15 cellular contexts compared by ENCODE assay signal in the genomic region with DNA sequence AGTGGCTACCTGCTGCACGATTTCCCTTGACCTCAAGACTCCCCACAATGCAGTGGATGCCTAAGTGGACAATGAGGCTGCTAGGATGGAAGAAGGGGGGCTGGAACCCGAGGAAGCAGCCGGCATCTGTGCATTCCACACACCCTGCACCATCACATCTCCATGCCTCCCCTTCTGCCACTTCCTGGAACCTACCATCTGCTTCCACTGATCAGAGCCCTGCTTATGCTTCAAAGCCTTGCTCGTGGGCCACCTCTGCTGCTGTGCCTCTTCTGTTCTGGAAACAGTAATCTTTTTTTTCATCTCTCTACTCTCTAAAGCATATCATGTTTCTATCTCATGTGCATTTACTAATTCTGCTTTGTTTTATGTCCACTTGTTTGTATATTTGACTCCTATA.
DNase-seq lines count a peak whose midpoint lies in the region; ATAC-seq and FAIRE-seq lines count a peak whose summit lies in the region.
"Had no signal": no experiment of that assay in that cellular context is flagged by ENCODE, and none has a peak within 500 bp of the region (broad histone marks: within the 10 kb centered on the region; RNA-seq: fewer than 3 reads in every experiment).

No MANE protein-coding gene starts in this region.

- H3K9me3 ChIP-seq in right cardiac atrium (ENCODE audit: control insufficient read depth, low read length), result no peaks in the 10 kb centered on the region
- H3K9me3 ChIP-seq: colonic mucosa, suprapubic skin had no signal

- no peaks in the 10 kb centered on the region for H3K27me3 Mint-ChIP-seq in stimulated activated naive CD8-positive, alpha-beta T cell treated with anti-CD3 and anti-CD28 coated beads, Interleukin-15, Interleukin-2, amounts not matched to agents 100 ng/mL and 50 ng/mL, for 24 hours
- H3K27me3 Mint-ChIP-seq in stimulated activated naive CD8-positive, alpha-beta T cell treated with anti-CD3 and anti-CD28 coated beads, Interleukin-15, amount 100 ng/mL, for 72 hours, result peaks cover 20% of the 10 kb centered on the region
- H3K27me3 Mint-ChIP-seq in activated T-helper 2 cell treated with anti-CD3 and anti-CD28 coated beads, Interferon-gamma antibody, Interleukin-2, Interleukin-4, amounts not matched to agents 10 μg/mL and 5 μg/mL and 100 μg/mL, durations not matched to agents 14 hours and 24 hours and 36 hours (ENCODE audit: low read depth), result no peaks in the 10 kb centered on the region

- DNase-seq in stimulated activated naive CD8-positive, alpha-beta T cell treated with anti-CD3 and anti-CD28 coated beads, Interleukin-15, amount 100 ng/mL, for 72 hours, result no peak
- DNase-seq in NCI-H2171 (lab: John Stamatoyannopoulos, UW) (peak; percentile 89), right cardiac atrium (no peak), NAMALWA (ENCODE audit: low spot score) (no peak), urothelium cell line (ENCODE audit: low spot score) (no peak)
- no peak for DNase-seq in activated T-helper 2 cell treated with anti-CD3 and anti-CD28 coated beads, Interferon-gamma antibody, Interleukin-2, Interleukin-4, amounts not matched to agents 10 μg/mL and 5 μg/mL and 100 μg/mL, durations not matched to agents 14 hours and 24 hours and 36 hours (ENCODE audit: low spot score)
- DNase-seq: aorta, C1 segment of cervical spinal cord, colonic mucosa, HFFc6, posterior cingulate gyrus, spleen had no signal

- H3K9me3 Mint-ChIP-seq in stimulated activated naive CD8-positive, alpha-beta T cell treated with anti-CD3 and anti-CD28 coated beads, Interleukin-15, Interleukin-2, amounts not matched to agents 100 ng/mL and 50 ng/mL, for 24 hours, result peaks cover 6% of the 10 kb centered on the region
- H3K9me3 Mint-ChIP-seq in stimulated activated naive CD8-positive, alpha-beta T cell treated with anti-CD3 and anti-CD28 coated beads, Interleukin-15, amount 100 ng/mL, for 72 hours, result peaks cover 6 to 8% of the 10 kb centered on the region in 2 donors
- peaks cover 8% of the 10 kb centered on the region for H3K9me3 Mint-ChIP-seq in activated T-helper 2 cell treated with anti-CD3 and anti-CD28 coated beads, Interferon-gamma antibody, Interleukin-2, Interleukin-4, amounts not matched to agents 10 μg/mL and 5 μg/mL and 100 μg/mL, durations not matched to agents 14 hours and 24 hours and 36 hours
- H3K9me3 Mint-ChIP-seq: HFFc6 had no signal

- WGBS in right cardiac atrium, result 84% methylated on average over 4 of the region's 4 CpGs

- H3K4me3 ChIP-seq in right cardiac atrium (ENCODE audit: low read length), result no peak overlapping the region
- H3K4me3 ChIP-seq: colonic mucosa, spleen, suprapubic skin had no signal

- FAIRE-seq in urothelium cell line (lab: Jason Lieb, UNC), result no peak
- FAIRE-seq: GM12892 had no signal

- intact Hi-C loops in activated T-helper 2 cell treated with anti-CD3 and anti-CD28 coated beads, Interferon-gamma antibody, Interleukin-2, Interleukin-4, amounts not matched to agents 10 μg/mL and 5 μg/mL and 100 μg/mL, durations not matched to agents 14 hours and 24 hours and 36 hours (cut with micrococcal nuclease), result no loop called here
- intact Hi-C loops in right cardiac atrium (cut with DNase I), result no loop called here

- H3K4me1 Mint-ChIP-seq in stimulated activated naive CD8-positive, alpha-beta T cell treated with anti-CD3 and anti-CD28 coated beads, Interleukin-15, Interleukin-2, amounts not matched to agents 100 ng/mL and 50 ng/mL, for 24 hours (ENCODE audit: low read depth), result peaks cover 55% of the 10 kb centered on the region
- H3K4me1 Mint-ChIP-seq in stimulated activated naive CD8-positive, alpha-beta T cell treated with anti-CD3 and anti-CD28 coated beads, Interleukin-15, amount 100 ng/mL, for 72 hours, result peaks cover 57% of the 10 kb centered on the region
- peaks cover 59% of the 10 kb centered on the region for H3K4me1 Mint-ChIP-seq in activated T-helper 2 cell treated with anti-CD3 and anti-CD28 coated beads, Interferon-gamma antibody, Interleukin-2, Interleukin-4, amounts not matched to agents 10 μg/mL and 5 μg/mL and 100 μg/mL, durations not matched to agents 14 hours and 24 hours and 36 hours (ENCODE audit: low read depth)

- no peak overlapping the region for H3K27ac ChIP-seq in right cardiac atrium (ENCODE audit: low read length)
- H3K27ac ChIP-seq: colonic mucosa, spleen had no signal

- peak overlapping the region; percentile 10 for H3K27ac Mint-ChIP-seq in stimulated activated naive CD8-positive, alpha-beta T cell treated with anti-CD3 and anti-CD28 coated beads, Interleukin-15, Interleukin-2, amounts not matched to agents 100 ng/mL and 50 ng/mL, for 24 hours
- no peak overlapping the region for H3K27ac Mint-ChIP-seq in stimulated activated naive CD8-positive, alpha-beta T cell treated with anti-CD3 and anti-CD28 coated beads, Interleukin-15, amount 100 ng/mL, for 72 hours
- H3K27ac Mint-ChIP-seq in activated T-helper 2 cell treated with anti-CD3 and anti-CD28 coated beads, Interferon-gamma antibody, Interleukin-2, Interleukin-4, amounts not matched to agents 10 μg/mL and 5 μg/mL and 100 μg/mL, durations not matched to agents 14 hours and 24 hours and 36 hours, result peak overlapping the region; percentile 20

- peaks cover 14% of the 10 kb centered on the region for H3K4me1 ChIP-seq in right cardiac atrium (ENCODE audit: control insufficient read depth, insufficient read depth, low read length)

- H3K36me3 Mint-ChIP-seq in stimulated activated naive CD8-positive, alpha-beta T cell treated with anti-CD3 and anti-CD28 coated beads, Interleukin-15, Interleukin-2, amounts not matched to agents 100 ng/mL and 50 ng/mL, for 24 hours (ENCODE audit: low read depth), result peaks cover 8% of the 10 kb centered on the region
- H3K36me3 Mint-ChIP-seq in activated T-helper 2 cell treated with anti-CD3 and anti-CD28 coated beads, Interferon-gamma antibody, Interleukin-2, Interleukin-4, amounts not matched to agents 10 μg/mL and 5 μg/mL and 100 μg/mL, durations not matched to agents 14 hours and 24 hours and 36 hours (ENCODE audit: low read depth), result peaks cover 4% of the 10 kb centered on the region

- no peak overlapping the region for H3K4me3 Mint-ChIP-seq in stimulated activated naive CD8-positive, alpha-beta T cell treated with anti-CD3 and anti-CD28 coated beads, Interleukin-15, Interleukin-2, amounts not matched to agents 100 ng/mL and 50 ng/mL, for 24 hours
- no peak overlapping the region for H3K4me3 Mint-ChIP-seq in stimulated activated naive CD8-positive, alpha-beta T cell treated with anti-CD3 and anti-CD28 coated beads, Interleukin-15, amount 100 ng/mL, for 72 hours
- no peak overlapping the region for H3K4me3 Mint-ChIP-seq in activated T-helper 2 cell treated with anti-CD3 and anti-CD28 coated beads, Interferon-gamma antibody, Interleukin-2, Interleukin-4, amounts not matched to agents 10 μg/mL and 5 μg/mL and 100 μg/mL, durations not matched to agents 14 hours and 24 hours and 36 hours (ENCODE audit: low read depth)
- H3K4me3 Mint-ChIP-seq: HFFc6 had no signal

- no peak for ATAC-seq in stimulated activated naive CD8-positive, alpha-beta T cell treated with anti-CD3 and anti-CD28 coated beads, Interleukin-15, amount 100 ng/mL, for 72 hours
- no peak for ATAC-seq in right cardiac atrium

- H3K27me3 ChIP-seq in right cardiac atrium (ENCODE audit: control insufficient read depth, insufficient read depth), result no peaks in the 10 kb centered on the region
- H3K27me3 ChIP-seq: colonic mucosa, spleen, suprapubic skin had no signal

Comparison
In these comparisons a context has a peak if more than half of its experiments do, and no peak if none do; other contexts are left out.
1. H3K27ac Mint-ChIP-seq: peak in stimulated activated naive CD8-positive, alpha-beta T cell treated with anti-CD3 and anti-CD28 coated beads, Interleukin-15, Interleukin-2, amounts not matched to agents 100 ng/mL and 50 ng/mL, for 24 hours (single experiment) and activated T-helper 2 cell treated with anti-CD3 and anti-CD28 coated beads, Interferon-gamma antibody, Interleukin-2, Interleukin-4, amounts not matched to agents 10 μg/mL and 5 μg/mL and 100 μg/mL, durations not matched to agents 14 hours and 24 hours and 36 hours (single experiment); none in stimulated activated naive CD8-positive, alpha-beta T cell treated with anti-CD3 and anti-CD28 coated beads, Interleukin-15, amount 100 ng/mL, for 72 hours (0 of 2).